ENCODE assay signal across 8 cellular contexts in the genomic region with DNA sequence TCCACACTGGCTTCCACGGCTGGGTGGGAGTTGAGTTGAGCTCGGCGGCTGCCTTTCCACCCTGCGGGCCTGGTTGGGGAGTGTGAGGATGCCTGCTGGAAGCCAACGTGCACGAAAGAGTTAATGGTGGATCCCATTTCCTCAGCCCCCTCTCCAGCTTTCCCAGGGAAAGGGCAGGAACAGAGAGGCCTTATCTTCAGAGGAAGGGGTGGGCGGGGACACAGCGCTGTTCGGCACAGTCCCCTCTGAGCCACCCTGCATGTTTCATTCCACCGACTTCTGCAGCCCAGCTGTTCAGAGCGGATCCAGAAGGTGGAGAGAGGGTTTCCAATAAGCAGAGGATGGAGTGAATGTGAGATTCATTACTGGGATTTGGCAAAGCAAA.
A peak's percentile ranks its signal among the peaks of the same experiment; 100 is the strongest.
DNase-seq lines count a peak whose midpoint lies in the region; ATAC-seq and TF ChIP-seq lines count a peak whose summit lies in the region.

No MANE protein-coding gene starts in this region.

- DNase-seq in activated T-cell treated with anti-CD3 and anti-CD28 coated beads, Interleukin-2, amount 50 U/mL, for 4 hours: no peak
- DNase-seq in activated T-cell treated with anti-CD3 and anti-CD28 coated beads for 4 hours (no peak), type B pancreatic cell (ENCODE audit: extremely low spot score, unreplicated experiment) (no peak), activated gamma-delta T cell treated with Interleukin-2 at 50 U/mL for 16 hours (no peak), GM13976 (ENCODE audit: low spot score) (no peak), NCI-H2107 (lab: John Stamatoyannopoulos, UW) (no peak)
- peak; percentile 29 for DNase-seq in activated naive CD8-positive, alpha-beta T cell treated with anti-CD3 and anti-CD28 coated beads, Interleukin-2, amount 50 U/mL, for 24 hours

- no peaks in the 10 kb centered on the region for H3K36me3 Mint-ChIP-seq in activated T-cell treated with anti-CD3 and anti-CD28 coated beads, Interleukin-2, amount 50 U/mL, for 4 hours (ENCODE audit: insufficient read depth)
- no peaks in the 10 kb centered on the region for H3K36me3 Mint-ChIP-seq in activated naive CD8-positive, alpha-beta T cell treated with anti-CD3 and anti-CD28 coated beads, Interleukin-2, amount 50 U/mL, for 24 hours (ENCODE audit: low read depth)
- no peaks in the 10 kb centered on the region for H3K36me3 Mint-ChIP-seq in type B pancreatic cell

- H3K4me3 Mint-ChIP-seq in activated T-cell treated with anti-CD3 and anti-CD28 coated beads, Interleukin-2, amount 50 U/mL, for 4 hours: peak overlapping the region; percentile 79
- H3K4me3 Mint-ChIP-seq in activated naive CD8-positive, alpha-beta T cell treated with anti-CD3 and anti-CD28 coated beads, Interleukin-2, amount 50 U/mL, for 24 hours: peak overlapping the region; percentile 79
- peak overlapping the region; percentile 83 for H3K4me3 Mint-ChIP-seq in type B pancreatic cell

- H3K27me3 Mint-ChIP-seq in activated T-cell treated with anti-CD3 and anti-CD28 coated beads, Interleukin-2, amount 50 U/mL, for 4 hours (ENCODE audit: low read depth): no peaks in the 10 kb centered on the region
- H3K27me3 Mint-ChIP-seq in activated naive CD8-positive, alpha-beta T cell treated with anti-CD3 and anti-CD28 coated beads, Interleukin-2, amount 50 U/mL, for 24 hours: no peaks in the 10 kb centered on the region
- no peaks in the 10 kb centered on the region for H3K27me3 Mint-ChIP-seq in type B pancreatic cell

- no peak for TF ChIP-seq CTCF in type B pancreatic cell (conservative IDR thresholded peaks at IDR 0.05)
- no peak for TF ChIP-seq CTCF in GM13976 (IDR thresholded peaks at IDR 0.05; ENCODE audit: borderline replicate concordance, control extremely low read depth, extremely low read depth, insufficient read depth, missing control alignments)

- H3K27me3 ChIP-seq in layer of hippocampus (ENCODE audit: control insufficient read depth, insufficient read depth, low read length): no peaks in the 10 kb centered on the region

- in situ Hi-C loops in GM13976 (cut with MboI; ENCODE audit: low sequenced_read_pairs, unreplicated experiment): no loop called here

- H3K4me1 Mint-ChIP-seq in activated T-cell treated with anti-CD3 and anti-CD28 coated beads, Interleukin-2, amount 50 U/mL, for 4 hours (ENCODE audit: low read depth): peaks cover 88% of the 10 kb centered on the region
- H3K4me1 Mint-ChIP-seq in activated naive CD8-positive, alpha-beta T cell treated with anti-CD3 and anti-CD28 coated beads, Interleukin-2, amount 50 U/mL, for 24 hours: peaks cover 97% of the 10 kb centered on the region
- peaks cover 56% of the 10 kb centered on the region for H3K4me1 Mint-ChIP-seq in type B pancreatic cell (ENCODE audit: unreplicated experiment)

- H3K27ac ChIP-seq in layer of hippocampus (ENCODE audit: low read depth, low read length): peak overlapping the region; percentile 4

- peak overlapping the region; percentile 74 for H3K27ac Mint-ChIP-seq in activated naive CD8-positive, alpha-beta T cell treated with anti-CD3 and anti-CD28 coated beads, Interleukin-2, amount 50 U/mL, for 24 hours
- H3K27ac Mint-ChIP-seq in type B pancreatic cell: peak overlapping the region; percentile 64

- H3K9me3 Mint-ChIP-seq in activated T-cell treated with anti-CD3 and anti-CD28 coated beads, Interleukin-2, amount 50 U/mL, for 4 hours: no peaks in the 10 kb centered on the region
- H3K9me3 Mint-ChIP-seq in activated naive CD8-positive, alpha-beta T cell treated with anti-CD3 and anti-CD28 coated beads, Interleukin-2, amount 50 U/mL, for 24 hours: no peaks in the 10 kb centered on the region
- H3K9me3 Mint-ChIP-seq in type B pancreatic cell: no peaks in the 10 kb centered on the region

- no peak for ATAC-seq in activated T-cell treated with anti-CD3 and anti-CD28 coated beads, Interleukin-2, amount 50 U/mL, for 4 hours
- ATAC-seq in activated naive CD8-positive, alpha-beta T cell treated with anti-CD3 and anti-CD28 coated beads, Interleukin-2, amount 50 U/mL, for 24 hours: no peak
